8 cellular contexts compared by ENCODE assay signal in the genomic region with DNA sequence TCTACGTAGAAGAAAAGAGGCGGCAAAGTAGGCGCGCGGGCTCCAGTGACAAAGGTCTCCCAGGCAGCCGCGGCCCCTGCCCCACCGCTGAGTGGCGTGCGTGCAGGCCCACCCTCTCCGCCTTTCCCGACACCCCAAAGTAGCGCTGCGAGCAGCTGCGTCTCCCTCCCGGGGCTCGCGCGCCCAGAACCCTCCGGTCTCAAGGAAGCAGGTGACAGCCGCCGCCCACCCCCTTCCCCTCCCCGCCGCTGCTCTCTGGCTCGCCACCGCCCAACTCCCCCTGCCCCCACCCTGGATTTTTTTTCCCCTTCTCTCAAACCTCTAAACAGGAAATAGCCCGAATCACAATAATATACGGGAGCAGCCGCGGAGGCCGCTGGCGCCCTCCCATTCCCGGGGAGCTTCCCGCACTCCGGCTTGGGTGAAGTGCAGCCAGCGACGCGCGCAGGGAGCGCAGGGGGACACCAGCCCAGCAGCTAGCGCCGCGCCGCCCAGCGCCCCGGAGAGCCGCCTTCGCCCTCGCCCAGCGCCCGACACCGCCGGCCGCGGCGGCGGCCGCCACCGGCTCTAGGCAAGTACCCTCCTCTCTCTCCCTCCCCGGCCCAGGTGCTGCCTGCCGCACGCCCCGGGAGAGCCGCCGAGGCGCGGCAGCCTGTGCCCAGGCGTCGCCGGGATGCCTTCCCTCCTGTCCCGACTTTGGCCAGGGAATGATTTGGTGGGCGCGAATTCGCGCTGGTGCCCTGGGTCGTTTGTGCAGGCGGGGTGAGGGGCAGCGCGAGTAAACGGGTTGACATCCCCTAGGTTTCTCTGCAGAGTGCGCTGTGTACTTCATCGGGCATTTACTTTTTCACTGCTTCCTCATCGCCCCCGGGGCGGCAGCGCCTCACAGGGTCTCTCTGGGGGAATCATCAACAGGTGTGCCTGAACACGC. TPM values are rescaled to one million over a fixed set of nuclear protein-coding genes. Genes with fewer than 3 reads are reported as not detected.
A peak's percentile ranks its signal among the peaks of the same experiment; 100 is the strongest.
DNase-seq lines count a peak whose midpoint lies in the region; ATAC-seq and TF ChIP-seq lines count a peak whose summit lies in the region.

No MANE protein-coding gene starts in this region.

- H3K36me3 Mint-ChIP-seq in activated naive CD8-positive, alpha-beta T cell treated with anti-CD3 and anti-CD28 coated beads, Interleukin-2, amount 50 U/mL, for 24 hours (ENCODE audit: low read depth) = no peaks in the 10 kb centered on the region

- no peaks in the 10 kb centered on the region for H3K9me3 Mint-ChIP-seq in activated naive CD8-positive, alpha-beta T cell treated with anti-CD3 and anti-CD28 coated beads, Interleukin-2, amount 50 U/mL, for 24 hours

- H3K4me2 ChIP-seq in OCI-LY3 (ENCODE audit: low read length) = peak overlapping the region; percentile 99

- peaks cover 9% of the 10 kb centered on the region for H3K27me3 Mint-ChIP-seq in activated naive CD8-positive, alpha-beta T cell treated with anti-CD3 and anti-CD28 coated beads, Interleukin-2, amount 50 U/mL, for 24 hours

- no peak overlapping the region for H3K27ac Mint-ChIP-seq in activated naive CD8-positive, alpha-beta T cell treated with anti-CD3 and anti-CD28 coated beads, Interleukin-2, amount 50 U/mL, for 24 hours

- peak; percentile 46 for TF ChIP-seq CTCF in OCI-LY3 (IDR thresholded peaks at IDR 0.05; ENCODE audit: low read depth, low read length)
- no peak for TF ChIP-seq CTCF in prostate gland (IDR thresholded peaks at IDR 0.05)

- DNase-seq in COLO668 (lab: John Stamatoyannopoulos, UW; ENCODE audit: unreplicated experiment) = peak; percentile 84
- DNase-seq in activated naive CD8-positive, alpha-beta T cell treated with anti-CD3 and anti-CD28 coated beads, Interleukin-2, amount 50 U/mL, for 24 hours = peak; percentile 29
- DNase-seq in right cardiac atrium = peak; percentile 37 to 77 (median 72)
- DNase-seq in prostate gland (ENCODE audit: low spot score) = peak; percentile 72

- H3K9me3 ChIP-seq in OCI-LY3 (ENCODE audit: insufficient read depth, low read length) (no peaks in the 10 kb centered on the region), right cardiac atrium (ENCODE audit: control insufficient read depth, low read length) (no peaks in the 10 kb centered on the region), prostate gland (no peaks in the 10 kb centered on the region)

- H3K4me3 Mint-ChIP-seq in activated naive CD8-positive, alpha-beta T cell treated with anti-CD3 and anti-CD28 coated beads, Interleukin-2, amount 50 U/mL, for 24 hours = peak overlapping the region; percentile 81

- under 1% methylated on average over 87 of the region's 87 CpGs for WGBS in right cardiac atrium
- WGBS in prostate gland = under 1% methylated on average over 87 of the region's 87 CpGs

- H3K36me3 ChIP-seq in OCI-LY3 (replicated peaks; ENCODE audit: low read depth, low read length) (no peaks in the 10 kb centered on the region), prostate gland (no peaks in the 10 kb centered on the region)

- H2AFZ ChIP-seq in OCI-LY3 (ENCODE audit: low read depth, low read length) = peak overlapping the region; percentile 96

- H3K79me2 ChIP-seq in OCI-LY3 (ENCODE audit: low read length) = no peaks in the 10 kb centered on the region

- H3K4me1 Mint-ChIP-seq in activated naive CD8-positive, alpha-beta T cell treated with anti-CD3 and anti-CD28 coated beads, Interleukin-2, amount 50 U/mL, for 24 hours = peaks cover 18% of the 10 kb centered on the region

- intact Hi-C loops in right cardiac atrium (cut with DNase I) = no loop called here
- intact Hi-C loops in prostate gland (cut with DNase I) = no loop called here

- peak overlapping the region; percentile 70 for H3K9ac ChIP-seq in OCI-LY3 (ENCODE audit: low read length)

- H3K27me3 ChIP-seq in OCI-LY3 (ENCODE audit: low read depth, low read length) (no peaks in the 10 kb centered on the region), right cardiac atrium (ENCODE audit: control insufficient read depth, insufficient read depth) (no peaks in the 10 kb centered on the region), prostate gland (replicated peaks; ENCODE audit: insufficient read depth) (no peaks in the 10 kb centered on the region)

- H3K27ac ChIP-seq in OCI-LY3 (ENCODE audit: low read length) (no peak overlapping the region), right cardiac atrium (ENCODE audit: low read length) (peak overlapping the region; percentile 57), prostate gland (peak overlapping the region; percentile 96 to 98)

- no peak for TF ChIP-seq POLR2A in prostate gland (IDR thresholded peaks at IDR 0.05)

- H4K20me1 ChIP-seq in OCI-LY3 (ENCODE audit: insufficient read depth, low read length) = no peaks in the 10 kb centered on the region

- H3K4me1 ChIP-seq in OCI-LY3 (ENCODE audit: low read length) = peaks cover 15% of the 10 kb centered on the region
- H3K4me1 ChIP-seq in right cardiac atrium (ENCODE audit: control insufficient read depth, insufficient read depth, low read length) = no peaks in the 10 kb centered on the region
- H3K4me1 ChIP-seq in prostate gland (replicated peaks) = peaks cover 4% of the 10 kb centered on the region

- H3K4me3 ChIP-seq in OCI-LY3 (ENCODE audit: low read length) (peak overlapping the region; percentile 97), right cardiac atrium (ENCODE audit: low read length) (peak overlapping the region; percentile 83), prostate gland (peak overlapping the region; percentile 56 to 72)

- ATAC-seq in GM19328 (IDR thresholded peaks at IDR 0.05; ENCODE audit: unreplicated experiment) (peak; percentile 61), HG03378 (IDR thresholded peaks at IDR 0.05; ENCODE audit: unreplicated experiment) (peak; percentile 53), right cardiac atrium (peak; percentile 81), GM18520 (IDR thresholded peaks at IDR 0.05; ENCODE audit: unreplicated experiment) (no peak)
- ATAC-seq in activated naive CD8-positive, alpha-beta T cell treated with anti-CD3 and anti-CD28 coated beads, Interleukin-2, amount 50 U/mL, for 24 hours = peak; percentile 70

RNA-seq across cellular contexts. Expression of a gene that starts 52.7 kb away (rescaled TPM):
- total RNA-seq in right cardiac atrium (10 to 100 TPM; 37.9 to 56.3 (median 49.1) TPM), prostate gland (100 to 1,000 TPM; 117 to 166 TPM)
- polyA plus RNA-seq in right cardiac atrium = 23.8 TPM

Comparison
In these comparisons a context has a peak if more than half of its experiments do, and no peak if none do; other contexts are left out.
1. DNase-seq: peak in every context shown above with its lines; median percentile 84 in COLO668; 72 in right cardiac atrium; 72 in prostate gland; 29 in activated naive CD8-positive, alpha-beta T cell treated with anti-CD3 and anti-CD28 coated beads, Interleukin-2, amount 50 U/mL, for 24 hours.